8 cellular contexts compared by ENCODE assay signal in genomic region chr16:28491080-28491969, GRCh38. TPM values are rescaled to one million over a fixed set of nuclear protein-coding genes. Genes with fewer than 3 reads are reported as not detected.
DNase-seq lines count a peak whose midpoint lies in the region; ATAC-seq, FAIRE-seq and TF ChIP-seq lines count a peak whose summit lies in the region.

No MANE protein-coding gene starts in this region.

- peak overlapping the region; percentile 99 for H3K4me2 ChIP-seq in osteoblast (ENCODE audit: insufficient read depth, low read length)

- DNase-seq in BJ (ENCODE audit: low read depth) = no peak
- no peak for DNase-seq in LNCaP clone FGC (ENCODE audit: low read depth)
- peak; percentile 58 for DNase-seq in activated CD8-positive, alpha-beta memory T cell treated with anti-CD3 and anti-CD28 coated beads, Interleukin-2, amount 50 U/mL, for 48 hours
- DNase-seq in osteoblast (ENCODE audit: insufficient read length, low spot score, missing footprints) = peak; percentile 80
- DNase-seq in glomerular visceral epithelial cell (ENCODE audit: extremely low spot score) = no peak
- no peak for DNase-seq in urothelium cell line (ENCODE audit: low spot score)

- peak overlapping the region; percentile 100 for H2AFZ ChIP-seq in osteoblast (ENCODE audit: low read length)

- CTCF ChIA-PET in BJ (lab: Yijun Ruan, JAX) = interaction anchor here (2.3 kb wide), 1 partner anchor 125 kb away, joined by 8 read pairs; no protein-coding TSS in a partner anchor

- H4K20me1 ChIP-seq in osteoblast (ENCODE audit: insufficient read depth, low read length) = no peaks in the 10 kb centered on the region

- no peak for TF ChIP-seq POLR2A in gastroesophageal sphincter (IDR thresholded peaks at IDR 0.05)

- no peak for TF ChIP-seq EP300 in gastroesophageal sphincter (IDR thresholded peaks at IDR 0.05)

- H3K79me2 ChIP-seq in osteoblast (ENCODE audit: insufficient read depth, low read length) = peaks cover 5% of the 10 kb centered on the region

- POLR2A ChIA-PET in BJ (lab: Charles Lee) = no interaction called here

- H3K9me3 ChIP-seq in gastroesophageal sphincter (no peaks in the 10 kb centered on the region), osteoblast (ENCODE audit: low read depth, low read length) (no peaks in the 10 kb centered on the region)

- H3K36me3 ChIP-seq in BJ (ENCODE audit: control insufficient read depth, insufficient read depth, low read length) (peaks cover 9% of the 10 kb centered on the region), gastroesophageal sphincter (peaks cover 0 to 38% of the 10 kb centered on the region in 2 donors), osteoblast (ENCODE audit: insufficient read depth, low read length) (peaks cover 9% of the 10 kb centered on the region)

- H3K27me3 ChIP-seq in BJ (ENCODE audit: control insufficient read depth, insufficient read depth, low read length) (no peaks in the 10 kb centered on the region), gastroesophageal sphincter (no peaks in the 10 kb centered on the region), osteoblast (ENCODE audit: insufficient read depth, low read length) (no peaks in the 10 kb centered on the region)

- FAIRE-seq in urothelium cell line (lab: Jason Lieb, UNC) = no peak

- H3K27ac ChIP-seq in gastroesophageal sphincter (peak overlapping the region; percentile 79 to 94 (median 89)), osteoblast (ENCODE audit: low read depth, low read length) (peak overlapping the region; percentile 99)

- H3K4me3 ChIP-seq in BJ (ENCODE audit: low read depth, low read length) (peak overlapping the region; percentile 85), LNCaP clone FGC (ENCODE audit: low read depth, low read length) (peak overlapping the region; percentile 100), gastroesophageal sphincter (peak overlapping the region; percentile 86 to 99), osteoblast (ENCODE audit: insufficient read depth, low read length) (peak overlapping the region; percentile 100)

- ATAC-seq in GM18517 (IDR thresholded peaks at IDR 0.05; ENCODE audit: unreplicated experiment) (peak; percentile 18), gastroesophageal sphincter (peak; percentile 44)

- 1 to 11% methylated on average over 5 to 17 of the region's 46 CpGs for WGBS in gastroesophageal sphincter (ENCODE audit: low coverage in 1 of 2), 2 donors

- H3K4me1 ChIP-seq in gastroesophageal sphincter (peaks cover 0 to 29% (median 3%) of the 10 kb centered on the region in 3 donors), osteoblast (ENCODE audit: insufficient read depth, low read length) (peaks cover 8% of the 10 kb centered on the region)

- TF ChIP-seq CTCF in BJ (IDR thresholded peaks at IDR 0.05; ENCODE audit: insufficient read depth, low read depth, low read length) (peak; percentile 57), LNCaP clone FGC (IDR thresholded peaks at IDR 0.05; ENCODE audit: control insufficient read depth, extremely low read depth, insufficient read depth) (peak; percentile 38; the same call in 1 of the 2 replicates), gastroesophageal sphincter (IDR thresholded peaks at IDR 0.05) (peak in 3 of 4 experiments; percentile 41 to 60 (median 42)), osteoblast (IDR thresholded peaks at IDR 0.05; ENCODE audit: extremely low read depth, low read depth, low read length) (no peak)

RNA-seq across cellular contexts. Expression of gene CLN3, which starts 0.5 kb away (rescaled TPM):
- polyA plus RNA-seq in BJ (2011; rRNA removed) = 20.6 and 25.2 TPM in 2 replicates
- 8.2 and 18.7 TPM in 2 replicates for polyA minus RNA-seq in BJ (2011; rRNA and poly(A)+ RNA removed)
- 10 to 100 TPM; 14.0 to 21.8 (median 18.2) TPM for total RNA-seq in gastroesophageal sphincter
- 27.9 and 28.0 TPM in 2 replicates for total RNA-seq in osteoblast

RNA-seq across cellular contexts. Expression of gene APOBR, which starts 3.1 kb away (rescaled TPM):
- 0.02 TPM in 1 of 2 replicates, not detected in the other for polyA plus RNA-seq in BJ (2011; rRNA removed)
- not detected in 2 replicates for polyA minus RNA-seq in BJ (2011; rRNA and poly(A)+ RNA removed)
- total RNA-seq in gastroesophageal sphincter = 1 to 10 TPM; 1.2 to 3.1 (median 1.5) TPM
- total RNA-seq in osteoblast = under 0.01 TPM in 1 of 2 replicates, not detected in the other

RNA-seq across cellular contexts. Expression of gene IL27, which starts 15.3 kb away (rescaled TPM):
- not detected in 2 replicates for polyA plus RNA-seq in BJ (2011; rRNA removed)
- not detected in 2 replicates for polyA minus RNA-seq in BJ (2011; rRNA and poly(A)+ RNA removed)
- total RNA-seq in gastroesophageal sphincter = not detected
- total RNA-seq in osteoblast = not detected in 2 replicates

RNA-seq across cellular contexts. Expression of gene NPIPB7, which starts 19.2 kb away (rescaled TPM):
- polyA plus RNA-seq in BJ (2011; rRNA removed) = not detected in 2 replicates
- polyA minus RNA-seq in BJ (2011; rRNA and poly(A)+ RNA removed) = not detected in 2 replicates
- total RNA-seq in gastroesophageal sphincter (under 1 TPM in 1 of 4 donors, not detected in 3; 0.25 TPM), osteoblast (not detected in 2 replicates)

RNA-seq across cellular contexts. Expression of gene NUPR1, which starts 47.4 kb away (rescaled TPM):
- 31.4 and 88.9 TPM in 2 replicates for polyA plus RNA-seq in BJ (2011; rRNA removed)
- 14.4 and 14.9 TPM in 2 replicates for polyA minus RNA-seq in BJ (2011; rRNA and poly(A)+ RNA removed)
- 10 to 100 TPM; 32.8 to 52.8 (median 41.1) TPM for total RNA-seq in gastroesophageal sphincter
- 27.9 and 31.5 TPM in 2 replicates for total RNA-seq in osteoblast

Comparison
In these comparisons a context has a peak if more than half of its experiments do, and no peak if none do; other contexts are left out.
1. DNase-seq: peak in activated CD8-positive, alpha-beta memory T cell treated with anti-CD3 and anti-CD28 coated beads, Interleukin-2, amount 50 U/mL, for 48 hours (single experiment) and osteoblast (single experiment); none in BJ (single experiment), LNCaP clone FGC (single experiment), glomerular visceral epithelial cell (single experiment) and urothelium cell line (single experiment).
2. Peak in every context shown above with its lines, with median percentiles within 50 percentile points of each other: H3K4me3 ChIP-seq.